29 cellular contexts compared by ENCODE assay signal in genomic region chr6:106617857-106618256, GRCh38.
"Had no signal": no experiment of that assay in that cellular context is flagged by ENCODE, and none has a peak within 500 bp of the region (broad histone marks: within the 10 kb centered on the region; RNA-seq: fewer than 3 reads in every experiment).

No MANE protein-coding gene starts in this region.

- H3K79me2 ChIP-seq: hepatocyte had no signal

- H3K9me3 ChIP-seq: esophagus squamous epithelium, gastroesophageal sphincter, heart right ventricle had no signal

- ATAC-seq: activated T-cell treated with anti-CD3 and anti-CD28 coated beads, Interleukin-2, amount 50 U/mL, for 72 hours; gastroesophageal sphincter; heart right ventricle; WTC11 had no signal

- H3K27ac Mint-ChIP-seq: activated CD4-positive, alpha-beta memory T cell treated with anti-CD3 and anti-CD28 coated beads, Interleukin-2, amount 10 ng/mL, durations not matched to agents 7 days and 5 days; activated CD4-positive, alpha-beta T cell treated with anti-CD3 and anti-CD28 coated beads, Interleukin-2, amount 10 ng/mL, durations not matched to agents 7 days and 5 days; activated naive CD4-positive, alpha-beta T cell treated with anti-CD3 and anti-CD28 coated beads, Interleukin-2, amount 10 ng/mL, durations not matched to agents 7 days and 5 days; activated naive CD8-positive, alpha-beta T cell; activated T-cell treated with anti-CD3 and anti-CD28 coated beads, Interleukin-2, amount 50 U/mL, for 24 hours; activated T-cell treated with anti-CD3 and anti-CD28 coated beads, Interleukin-2, amount 50 U/mL, for 72 hours had no signal

- H3K27me3 Mint-ChIP-seq: activated CD4-positive, alpha-beta memory T cell treated with anti-CD3 and anti-CD28 coated beads, Interleukin-2, amount 10 ng/mL, durations not matched to agents 7 days and 5 days; activated CD4-positive, alpha-beta T cell treated with anti-CD3 and anti-CD28 coated beads, Interleukin-2, amount 10 ng/mL, durations not matched to agents 7 days and 5 days; activated naive CD4-positive, alpha-beta T cell treated with anti-CD3 and anti-CD28 coated beads, Interleukin-2, amount 10 ng/mL, durations not matched to agents 7 days and 5 days; activated naive CD8-positive, alpha-beta T cell; activated T-cell treated with anti-CD3 and anti-CD28 coated beads, Interleukin-2, amount 50 U/mL, for 24 hours; central memory CD8-positive, alpha-beta T cell had no signal

- H3K27me3 ChIP-seq: brain microvascular endothelial cell, esophagus squamous epithelium, gastroesophageal sphincter, heart right ventricle, hepatocyte had no signal

- H3K4me1 Mint-ChIP-seq: central memory CD8-positive, alpha-beta T cell had no signal

- H2AFZ ChIP-seq: hepatocyte had no signal

- H3K4me1 ChIP-seq: esophagus squamous epithelium, gastroesophageal sphincter, heart right ventricle had no signal

- H3K4me3 ChIP-seq: esophagus squamous epithelium, gastroesophageal sphincter, heart right ventricle, hepatocyte had no signal

- H3K4me3 Mint-ChIP-seq: activated CD4-positive, alpha-beta memory T cell treated with anti-CD3 and anti-CD28 coated beads, Interleukin-2, amount 10 ng/mL, durations not matched to agents 7 days and 5 days; activated CD4-positive, alpha-beta T cell treated with anti-CD3 and anti-CD28 coated beads, Interleukin-2, amount 10 ng/mL, durations not matched to agents 7 days and 5 days; activated naive CD4-positive, alpha-beta T cell treated with anti-CD3 and anti-CD28 coated beads, Interleukin-2, amount 10 ng/mL, durations not matched to agents 7 days and 5 days; activated naive CD8-positive, alpha-beta T cell; activated T-cell treated with anti-CD3 and anti-CD28 coated beads, Interleukin-2, amount 50 U/mL, for 24 hours; activated T-cell treated with anti-CD3 and anti-CD28 coated beads, Interleukin-2, amount 50 U/mL, for 72 hours; central memory CD8-positive, alpha-beta T cell; WTC11 had no signal

- H3K9me3 Mint-ChIP-seq: activated T-cell treated with anti-CD3 and anti-CD28 coated beads, Interleukin-2, amount 50 U/mL, for 24 hours; activated T-cell treated with anti-CD3 and anti-CD28 coated beads, Interleukin-2, amount 50 U/mL, for 72 hours; central memory CD8-positive, alpha-beta T cell had no signal

- DNase-seq: activated CD4-positive, alpha-beta memory T cell treated with anti-CD3 and anti-CD28 coated beads, Interleukin-2, amount 10 ng/mL, durations not matched to agents 7 days and 5 days; activated CD4-positive, alpha-beta T cell treated with anti-CD3 and anti-CD28 coated beads for 1 hour; activated CD4-positive, alpha-beta T cell treated with anti-CD3 and anti-CD28 coated beads for 4 hours; activated CD4-positive, alpha-beta T cell treated with anti-CD3 and anti-CD28 coated beads, Interleukin-2, amount 10 ng/mL, durations not matched to agents 7 days and 5 days; activated CD4-positive, alpha-beta T cell treated with anti-CD3 and anti-CD28 coated beads, Interleukin-2, amount 50 U/mL, for 4 hours; activated CD8-positive, alpha-beta memory T cell treated with anti-CD3 and anti-CD28 coated beads, Interleukin-2, amount 50 U/mL, for 48 hours; activated gamma-delta T cell; activated naive CD4-positive, alpha-beta T cell; activated naive CD4-positive, alpha-beta T cell treated with anti-CD3 and anti-CD28 coated beads, Interleukin-2, amount 10 ng/mL, durations not matched to agents 7 days and 5 days; activated T-cell treated with anti-CD3 and anti-CD28 coated beads for 4 hours; activated T-cell treated with anti-CD3 and anti-CD28 coated beads, Interleukin-2, amount 50 U/mL, for 24 hours; activated T-cell treated with anti-CD3 and anti-CD28 coated beads, Interleukin-2, amount 50 U/mL, for 72 hours; amniotic stem cell; anterior cingulate cortex; brain microvascular endothelial cell; cortex of kidney; dermis blood vessel endothelial cell; effector CD4-positive, alpha-beta T cell; esophagus squamous epithelium; foreskin melanocyte; heart right ventricle; T-helper 2 cell had no signal

- H3K4me2 ChIP-seq: hepatocyte had no signal

- H3K36me3 ChIP-seq: brain microvascular endothelial cell had no signal

- H3K27ac ChIP-seq: brain microvascular endothelial cell, epithelial cell of prostate, esophagus squamous epithelium, gastroesophageal sphincter, heart right ventricle, hepatocyte, VCaP had no signal
